14 cellular contexts compared by ENCODE assay signal in genomic region chr3:35598804-35599203, GRCh38. TPM values are rescaled to one million over a fixed set of nuclear protein-coding genes. Genes with fewer than 3 reads are reported as not detected.
DNase-seq lines count a peak whose midpoint lies in the region; ATAC-seq and TF ChIP-seq lines count a peak whose summit lies in the region.
"Had no signal": no experiment of that assay in that cellular context is flagged by ENCODE, and none has a peak within 500 bp of the region (broad histone marks: within the 10 kb centered on the region; RNA-seq: fewer than 3 reads in every experiment).

No MANE protein-coding gene starts in this region.

- TF ChIP-seq CTCF in OCI-LY3 (IDR thresholded peaks at IDR 0.05; ENCODE audit: low read depth, low read length), result no peak
- TF ChIP-seq CTCF in dorsolateral prefrontal cortex (IDR thresholded peaks at IDR 0.05 in 54 of 56, conservative IDR thresholded peaks at IDR 0.05 in 2 of 56; ENCODE audit: low read depth in 1 of 56, partially characterized antibody in 56 of 56), result no peak
- no peak for TF ChIP-seq CTCF in right lobe of liver (IDR thresholded peaks at IDR 0.05)

- DNase-seq in dorsolateral prefrontal cortex (no peak), SJCRH30 (no peak), right lobe of liver (no peak)
- DNase-seq in activated T-cell treated with anti-CD3 and anti-CD28 coated beads, Interleukin-2, amount 50 U/mL, for 1 hour, result no peak
- DNase-seq: CD8-positive, alpha-beta T cell; COR-L47; DMS53; GF-D8 had no signal

- H3K9me3 ChIP-seq in OCI-LY3 (ENCODE audit: insufficient read depth, low read length) (no peaks in the 10 kb centered on the region), SJCRH30 (replicated peaks) (no peaks in the 10 kb centered on the region), right lobe of liver (no peaks in the 10 kb centered on the region)
- H3K9me3 ChIP-seq: A549 had no signal

- H2AFZ ChIP-seq in OCI-LY3 (ENCODE audit: low read depth, low read length), result no peak overlapping the region

- H3K27ac ChIP-seq in OCI-LY3 (ENCODE audit: low read length), result no peak overlapping the region
- H3K27ac ChIP-seq in dorsolateral prefrontal cortex, result no peak overlapping the region
- no peak overlapping the region for H3K27ac ChIP-seq in SJCRH30
- H3K27ac ChIP-seq in right lobe of liver, result no peak overlapping the region
- H3K27ac ChIP-seq: A549, HL-60 had no signal

- no peaks in the 10 kb centered on the region for H4K20me1 ChIP-seq in OCI-LY3 (ENCODE audit: insufficient read depth, low read length)

- no peaks in the 10 kb centered on the region for H3K27me3 ChIP-seq in OCI-LY3 (ENCODE audit: low read depth, low read length)
- H3K27me3 ChIP-seq in dorsolateral prefrontal cortex, result no peaks in the 10 kb centered on the region
- H3K27me3 ChIP-seq in SJCRH30, result no peaks in the 10 kb centered on the region
- H3K27me3 ChIP-seq in right lobe of liver, result no peaks in the 10 kb centered on the region

- no peak for TF ChIP-seq POLR2A in right lobe of liver (IDR thresholded peaks at IDR 0.05)

- H3K4me2 ChIP-seq in OCI-LY3 (ENCODE audit: low read length), result peak overlapping the region; percentile 39
- H3K4me2 ChIP-seq: A549 had no signal

- 71% methylated on average over 1 of the region's 1 CpG for WGBS in right lobe of liver (ENCODE audit: insufficient coverage, low coverage, low lambda C conversion rate, missing lambda C conversion rate)

- intact Hi-C loops in dorsolateral prefrontal cortex (cut with DNase I) (no loop called here), right lobe of liver (cut with DNase I) (no loop called here)

- H3K36me3 ChIP-seq in OCI-LY3 (replicated peaks; ENCODE audit: low read depth, low read length) (no peaks in the 10 kb centered on the region), SJCRH30 (no peaks in the 10 kb centered on the region), right lobe of liver (no peaks in the 10 kb centered on the region)

- ATAC-seq in GM18868 (IDR thresholded peaks at IDR 0.05; ENCODE audit: unreplicated experiment), result peak; percentile 36
- peak; percentile 35 for ATAC-seq in HG02884 (IDR thresholded peaks at IDR 0.05; ENCODE audit: unreplicated experiment)
- ATAC-seq in right lobe of liver, result no peak
- ATAC-seq: A549; CD8-positive, alpha-beta T cell; HCT116 had no signal

- H3K4me1 ChIP-seq in OCI-LY3 (ENCODE audit: low read length), result peaks cover 18% of the 10 kb centered on the region
- H3K4me1 ChIP-seq in SJCRH30, result no peaks in the 10 kb centered on the region
- no peaks in the 10 kb centered on the region for H3K4me1 ChIP-seq in right lobe of liver
- H3K4me1 ChIP-seq: A549 had no signal

- no peak overlapping the region for H3K9ac ChIP-seq in OCI-LY3 (ENCODE audit: low read length)

- no peak overlapping the region for H3K4me3 ChIP-seq in OCI-LY3 (ENCODE audit: low read length)
- H3K4me3 ChIP-seq in dorsolateral prefrontal cortex, result no peak overlapping the region
- H3K4me3 ChIP-seq in SJCRH30, result no peak overlapping the region
- no peak overlapping the region for H3K4me3 ChIP-seq in right lobe of liver
- H3K4me3 ChIP-seq: A549 had no signal

- no peaks in the 10 kb centered on the region for H3K79me2 ChIP-seq in OCI-LY3 (ENCODE audit: low read length)

RNA-seq across cellular contexts. Expression of gene ARPP21, which starts 40.5 kb away (rescaled TPM):
- total RNA-seq in dorsolateral prefrontal cortex, result 100 to 1,000 TPM in 116 of 120 experiments, 10 to 100 TPM in 4; 77.6 to 293 (median 180) TPM
- 9.9 and 10.2 TPM in 2 replicates for total RNA-seq in SJCRH30 (2014; rRNA removed; shearing (Covaris generic))
- 1 to 10 TPM in 2 of 6 experiments, under 1 TPM in 3, not detected in 1; 0.51 to 1.8 (median 0.92) TPM for total RNA-seq in right lobe of liver
- total RNA-seq: CD8-positive, alpha-beta T cell had no signal

Comparison
In these comparisons a context has a peak if more than half of its experiments do, and no peak if none do; other contexts are left out.
1. ATAC-seq: peak in GM18868 (single experiment) and HG02884 (single experiment); none in right lobe of liver (0 of 4).